In the genomic region with DNA sequence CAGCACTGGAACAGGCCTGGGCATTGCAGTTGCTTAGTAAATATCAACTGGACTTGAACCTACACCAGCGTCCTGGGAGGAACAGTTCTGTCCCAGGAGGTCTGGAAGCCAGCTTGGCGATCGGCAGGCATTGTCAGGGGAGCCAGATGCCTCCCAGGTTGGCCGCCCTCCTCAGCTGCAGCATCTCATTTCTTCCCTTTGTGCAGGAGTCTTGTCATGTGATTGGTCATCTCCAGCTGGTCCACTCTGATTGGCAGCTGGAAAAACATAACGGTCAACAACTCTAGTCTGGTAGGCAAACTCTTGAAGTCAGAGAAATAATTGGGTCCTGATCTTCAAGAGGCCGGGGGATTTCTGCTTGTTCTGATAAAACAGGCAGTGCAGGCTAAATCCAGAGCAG, we compare ENCODE assay signal across 20 cellular contexts.
"Had no signal": no experiment of that assay in that cellular context is flagged by ENCODE, and none has a peak within 500 bp of the region (broad histone marks: within the 10 kb centered on the region; RNA-seq: fewer than 3 reads in every experiment).

No MANE protein-coding gene starts in this region.

- H3K4me1 ChIP-seq: breast epithelium had no signal

- H3K36me3 Mint-ChIP-seq: activated naive CD8-positive, alpha-beta T cell; naive B cell had no signal

- H3K4me3 Mint-ChIP-seq: activated B cell treated with CpG ODN at 0.5 μM for 24 hours; activated CD4-positive, alpha-beta T cell treated with anti-CD3 and anti-CD28 coated beads for 36 hours; activated naive CD8-positive, alpha-beta T cell; activated T-cell treated with anti-CD3 and anti-CD28 coated beads, Interleukin-2, amount 50 U/mL, for 4 hours; central memory CD8-positive, alpha-beta T cell; naive B cell; T-helper 17 cell had no signal

- H3K9me3 Mint-ChIP-seq: activated B cell treated with CpG ODN at 0.5 μM for 24 hours; activated T-cell treated with anti-CD3 and anti-CD28 coated beads, Interleukin-2, amount 50 U/mL, for 4 hours; activated T-helper 2 cell treated with anti-CD3 and anti-CD28 coated beads, Interferon-gamma antibody, Interleukin-2, Interleukin-4, amounts not matched to agents 10 μg/mL and 5 μg/mL and 100 μg/mL, durations not matched to agents 14 hours and 24 hours and 36 hours; central memory CD8-positive, alpha-beta T cell; naive B cell had no signal

- H3K27ac ChIP-seq: adrenal gland, breast epithelium, hepatocyte, tibial artery had no signal

- H3K4me3 ChIP-seq: adrenal gland, breast epithelium, hepatocyte, tibial artery had no signal

- DNase-seq: activated B cell treated with CpG ODN at 0.5 μM for 24 hours; activated CD4-positive, alpha-beta T cell treated with anti-CD3 and anti-CD28 coated beads for 36 hours; activated CD4-positive, alpha-beta T cell treated with anti-CD3 and anti-CD28 coated beads, Interleukin-2, amount 50 U/mL, for 4 hours; activated CD8-positive, alpha-beta memory T cell treated with anti-CD3 and anti-CD28 coated beads for 24 hours; activated CD8-positive, alpha-beta memory T cell treated with anti-CD3 and anti-CD28 coated beads, Interleukin-2, amount 50 U/mL, for 4 hours; activated naive CD4-positive, alpha-beta T cell; activated T-cell treated with anti-CD3 and anti-CD28 coated beads, Interleukin-2, amount 50 U/mL, for 4 hours; adrenal gland; effector memory CD4-positive, alpha-beta T cell; foreskin melanocyte; naive B cell; stimulated activated CD4-positive, alpha-beta T cell treated with anti-CD3 and anti-CD28 coated beads, Interleukin-4, amount 100 ng/mL, for 1 hour; stimulated activated naive CD4-positive, alpha-beta T cell treated with Interleukin-2 at 50 U/mL for 16 hours; T-helper 17 cell; tibial artery had no signal

- H3K79me2 ChIP-seq: hepatocyte had no signal

- H3K36me3 ChIP-seq: adrenal gland, breast epithelium, tibial artery had no signal

- H2AFZ ChIP-seq: hepatocyte had no signal

- H3K27me3 ChIP-seq: adrenal gland, breast epithelium, hepatocyte, tibial artery had no signal

- H3K9me3 ChIP-seq: adrenal gland, breast epithelium, tibial artery had no signal

- H3K4me2 ChIP-seq: hepatocyte had no signal

- H3K27ac Mint-ChIP-seq: activated B cell treated with CpG ODN at 0.5 μM for 24 hours; activated CD4-positive, alpha-beta T cell treated with anti-CD3 and anti-CD28 coated beads for 36 hours; activated naive CD8-positive, alpha-beta T cell; activated T-helper 2 cell treated with anti-CD3 and anti-CD28 coated beads, Interferon-gamma antibody, Interleukin-2, Interleukin-4, amounts not matched to agents 10 μg/mL and 5 μg/mL and 100 μg/mL, durations not matched to agents 14 hours and 24 hours and 36 hours; naive B cell; T-helper 17 cell had no signal

- ATAC-seq: activated CD4-positive, alpha-beta T cell treated with anti-CD3 and anti-CD28 coated beads for 36 hours; activated T-cell treated with anti-CD3 and anti-CD28 coated beads, Interleukin-2, amount 50 U/mL, for 4 hours; T-helper 17 cell had no signal
